ENCODE assay signal across 1 cellular context in genomic region chr17:45314761-45315549, GRCh38.
TF ChIP-seq lines count a peak whose summit lies in the region.

No MANE protein-coding gene starts in this region.

TF ChIP-seq in IMR-90, 13 proteins besides CTCF, POLR2A, EP300 and RAD21:
- TF ChIP-seq MXI1 (IDR thresholded peaks at IDR 0.05; ENCODE audit: borderline replicate concordance, low read depth, low read length) (no peak), RFX5 (IDR thresholded peaks at IDR 0.05; ENCODE audit: low read depth, low read length) (no peak), NFE2L2 (IDR thresholded peaks at IDR 0.05; ENCODE audit: low read depth, low read length) (no peak), FOS (IDR thresholded peaks at IDR 0.05; ENCODE audit: low read depth, low read length) (no peak), BHLHE40 (IDR thresholded peaks at IDR 0.05; ENCODE audit: low read depth, low read length) (no peak), RCOR1 (IDR thresholded peaks at IDR 0.05; ENCODE audit: insufficient replicate concordance, low read length) (no peak), CEBPB (IDR thresholded peaks at IDR 0.05; ENCODE audit: low read depth, low read length) (no peak), SMC3 (IDR thresholded peaks at IDR 0.05; ENCODE audit: low read depth, low read length) (no peak), MAFK (IDR thresholded peaks at IDR 0.05; ENCODE audit: low read depth, low read length) (no peak), CHD1 (IDR thresholded peaks at IDR 0.05; ENCODE audit: low read depth, low read length) (no peak), MAZ (IDR thresholded peaks at IDR 0.05; ENCODE audit: borderline replicate concordance, low read depth, low read length) (no peak)
- TF ChIP-seq, protein P1, sequence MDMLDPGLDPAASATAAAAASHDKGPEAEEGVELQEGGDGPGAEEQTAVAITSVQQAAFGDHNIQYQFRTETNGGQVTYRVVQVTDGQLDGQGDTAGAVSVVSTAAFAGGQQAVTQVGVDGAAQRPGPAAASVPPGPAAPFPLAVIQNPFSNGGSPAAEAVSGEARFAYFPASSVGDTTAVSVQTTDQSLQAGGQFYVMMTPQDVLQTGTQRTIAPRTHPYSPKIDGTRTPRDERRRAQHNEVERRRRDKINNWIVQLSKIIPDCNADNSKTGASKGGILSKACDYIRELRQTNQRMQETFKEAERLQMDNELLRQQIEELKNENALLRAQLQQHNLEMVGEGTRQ (IDR thresholded peaks at IDR 0.05; ENCODE audit: low read depth, low read length) = no peak
- TF ChIP-seq, protein P2, sequence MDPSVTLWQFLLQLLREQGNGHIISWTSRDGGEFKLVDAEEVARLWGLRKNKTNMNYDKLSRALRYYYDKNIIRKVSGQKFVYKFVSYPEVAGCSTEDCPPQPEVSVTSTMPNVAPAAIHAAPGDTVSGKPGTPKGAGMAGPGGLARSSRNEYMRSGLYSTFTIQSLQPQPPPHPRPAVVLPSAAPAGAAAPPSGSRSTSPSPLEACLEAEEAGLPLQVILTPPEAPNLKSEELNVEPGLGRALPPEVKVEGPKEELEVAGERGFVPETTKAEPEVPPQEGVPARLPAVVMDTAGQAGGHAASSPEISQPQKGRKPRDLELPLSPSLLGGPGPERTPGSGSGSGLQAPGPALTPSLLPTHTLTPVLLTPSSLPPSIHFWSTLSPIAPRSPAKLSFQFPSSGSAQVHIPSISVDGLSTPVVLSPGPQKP (IDR thresholded peaks at IDR 0.05; ENCODE audit: borderline replicate concordance, low read depth, low read length) = no peak
